Comparison of ENCODE assay signal across 8 cellular contexts in genomic region chr13:46184277-46184699, GRCh38. TPM values are rescaled to one million over a fixed set of nuclear protein-coding genes. Genes with fewer than 3 reads are reported as not detected.
DNase-seq lines count a peak whose midpoint lies in the region; ATAC-seq, FAIRE-seq and TF ChIP-seq lines count a peak whose summit lies in the region.

No MANE protein-coding gene starts in this region.

- DNase-seq in SKM-1 (lab: John Stamatoyannopoulos, UW; ENCODE audit: unreplicated experiment) = peak; percentile 37
- DNase-seq in activated naive CD4-positive, alpha-beta T cell treated with anti-CD3 and anti-CD28 coated beads for 36 hours = peak; percentile 88
- DNase-seq in keratinocyte (ENCODE audit: low read depth, low spot score) = no peak
- DNase-seq in stimulated activated CD8-positive, alpha-beta memory T cell treated with anti-CD3 and anti-CD28 coated beads, Interleukin-4, amount 100 ng/mL, for 24 hours (ENCODE audit: low read depth) = peak; percentile 63
- no peak for DNase-seq in SHP77 treated with DMSO at 0.1 percent for 48 hours (lab: John Stamatoyannopoulos, UW)

- no peak overlapping the region for H2AFZ ChIP-seq in keratinocyte (ENCODE audit: control insufficient read depth, low read length)

- ATAC-seq in GM19324 (IDR thresholded peaks at IDR 0.05; ENCODE audit: low FRiP score, unreplicated experiment) = peak; percentile 48
- peak; percentile 47 for ATAC-seq in HG03342 (IDR thresholded peaks at IDR 0.05; ENCODE audit: unreplicated experiment)

- peak; percentile 19 to 56 (median 49) for TF ChIP-seq CTCF in keratinocyte (optimal IDR thresholded peaks at IDR 0.05 in 1 of 3, IDR thresholded peaks at IDR 0.05 in 1 of 3, conservative IDR thresholded peaks at IDR 0.05 in 1 of 3; ENCODE audit: extremely low read depth in 1 of 3, insufficient read depth in 2 of 3, low read length in 3 of 3)

- H3K9ac ChIP-seq in BLaER1 (no peak overlapping the region), keratinocyte (ENCODE audit: control insufficient read depth, extremely low read depth, insufficient read depth, low read length) (no peak overlapping the region)

- peak overlapping the region; percentile 72 for H3K4me3 Mint-ChIP-seq in activated naive CD4-positive, alpha-beta T cell treated with anti-CD3 and anti-CD28 coated beads for 36 hours

- no peaks in the 10 kb centered on the region for H3K9me3 Mint-ChIP-seq in activated naive CD4-positive, alpha-beta T cell treated with anti-CD3 and anti-CD28 coated beads for 36 hours

- no peaks in the 10 kb centered on the region for H3K9me1 ChIP-seq in keratinocyte (ENCODE audit: control insufficient read depth, extremely low read depth, insufficient read depth, low read length)

- FAIRE-seq in keratinocyte (lab: Jason Lieb, UNC) = no peak

- H3K4me3 ChIP-seq in BLaER1 (no peak overlapping the region; the same call in 1 of the 2 replicates), keratinocyte (ENCODE audit: control insufficient read depth in 2 of 3, extremely low read depth in 1 of 3, insufficient read depth in 2 of 3, low read depth in 1 of 3, low read length in 3 of 3) (no peak overlapping the region)

- peaks cover 17% of the 10 kb centered on the region for H3K36me3 Mint-ChIP-seq in activated naive CD4-positive, alpha-beta T cell treated with anti-CD3 and anti-CD28 coated beads for 36 hours (ENCODE audit: low read depth)

- H3K27ac ChIP-seq in BLaER1 (no peak overlapping the region), keratinocyte (ENCODE audit: control insufficient read depth, insufficient read depth, low read length) (no peak overlapping the region)

- peak overlapping the region; percentile 98 for H3K27ac Mint-ChIP-seq in activated naive CD4-positive, alpha-beta T cell treated with anti-CD3 and anti-CD28 coated beads for 36 hours

- H3K36me3 ChIP-seq in BLaER1 = no peaks in the 10 kb centered on the region
- H3K36me3 ChIP-seq in keratinocyte (ENCODE audit: control insufficient read depth in 2 of 2, extremely low read depth in 1 of 2, insufficient read depth in 2 of 2, low read length in 2 of 2) = no peaks in the 10 kb centered on the region

- H3K9me3 ChIP-seq in BLaER1 (no peaks in the 10 kb centered on the region), keratinocyte (ENCODE audit: control insufficient read depth, low read depth, low read length) (no peaks in the 10 kb centered on the region)

- dilution Hi-C loops in keratinocyte (cut with MboI; ENCODE audit: extremely low pct_ligation_motif_present, low sequenced_read_pairs) = no loop called here

- peaks cover 33% of the 10 kb centered on the region for H3K4me1 ChIP-seq in BLaER1
- H3K4me1 ChIP-seq in keratinocyte (ENCODE audit: control insufficient read depth, extremely low read depth, insufficient read depth, low read length) = peaks cover 3% of the 10 kb centered on the region

- H3K27me3 ChIP-seq in BLaER1 (no peaks in the 10 kb centered on the region), keratinocyte (ENCODE audit: control insufficient read depth, extremely low read depth, insufficient read depth, low read length) (peaks cover 8% of the 10 kb centered on the region)

- H3K4me2 ChIP-seq in BLaER1 (peak overlapping the region; percentile 98), keratinocyte (ENCODE audit: control insufficient read depth, extremely low read depth, insufficient read depth, low read depth, low read length) (no peak overlapping the region)

- intact Hi-C loops in activated naive CD4-positive, alpha-beta T cell treated with anti-CD3 and anti-CD28 coated beads for 36 hours (cut with micrococcal nuclease) = loop anchor here (1.0 to 5.0 kb wide), 9 partner anchors 58 to 722 kb away; partner anchors contain the start of genes COG3, LRCH1 and ZC3H13

- CTCF ChIA-PET in activated naive CD4-positive, alpha-beta T cell treated with anti-CD3 and anti-CD28 coated beads for 36 hours (lab: Charles Lee) = interaction anchor here (1.2 to 2.0 kb wide), 3 partner anchors 10 to 137 kb away, joined by 4 to 6 read pairs (median 6); no protein-coding TSS in a partner anchor

- H3K27me3 Mint-ChIP-seq in activated naive CD4-positive, alpha-beta T cell treated with anti-CD3 and anti-CD28 coated beads for 36 hours (ENCODE audit: low read depth) = no peaks in the 10 kb centered on the region

- peaks cover 25% of the 10 kb centered on the region for H3K4me1 Mint-ChIP-seq in activated naive CD4-positive, alpha-beta T cell treated with anti-CD3 and anti-CD28 coated beads for 36 hours (ENCODE audit: low read depth)

- H3K79me2 ChIP-seq in keratinocyte (ENCODE audit: control insufficient read depth, insufficient read depth, low read length) = no peaks in the 10 kb centered on the region

- H4K20me1 ChIP-seq in BLaER1 = no peaks in the 10 kb centered on the region
- H4K20me1 ChIP-seq in keratinocyte (ENCODE audit: control insufficient read depth, extremely low read depth, insufficient read depth, low read length) = no peaks in the 10 kb centered on the region

RNA-seq across cellular contexts. Expression of gene LCP1, which starts 2.3 kb away (rescaled TPM):
- total RNA-seq in activated naive CD4-positive, alpha-beta T cell treated with anti-CD3 and anti-CD28 coated beads for 36 hours = 1,000 to 10,000 TPM; 1,008 to 1,043 TPM
- polyA plus RNA-seq in keratinocyte = 1.8 to 2.5 TPM (median 2.2 TPM) in 3 replicates
- not detected for polyA plus RNA-seq in keratinocyte (2011; ENCODE audit: low read depth)
- 1.3 and 1.5 TPM in 2 replicates for polyA plus RNA-seq in keratinocyte (2011; cell fraction: cytosol; rRNA removed)
- 1.3 and 2.2 TPM in 2 replicates for polyA plus RNA-seq in keratinocyte (2011; cell fraction: nucleus; rRNA removed)
- 0.06 and 1.5 TPM in 2 replicates for polyA plus RNA-seq in keratinocyte (2012; ENCODE audit: low replicate concordance)
- 0.66 to 5.0 TPM (median 1.8 TPM) in 3 replicates for polyA minus RNA-seq in keratinocyte
- polyA minus RNA-seq in keratinocyte (2011; cell fraction: cytosol; rRNA and poly(A)+ RNA removed) = not detected
- polyA minus RNA-seq in keratinocyte (2011; cell fraction: nucleus; rRNA and poly(A)+ RNA removed) = 0.53 and 0.93 TPM in 2 replicates

RNA-seq across cellular contexts. Expression of gene LRRC63, which starts 27.4 kb away (rescaled TPM):
- under 1 TPM; 0.24 to 0.32 TPM for total RNA-seq in activated naive CD4-positive, alpha-beta T cell treated with anti-CD3 and anti-CD28 coated beads for 36 hours
- polyA plus RNA-seq in keratinocyte = 0.02 to 0.05 TPM in 2 of 3 replicates, not detected in the other
- not detected for polyA plus RNA-seq in keratinocyte (2011; ENCODE audit: low read depth)
- not detected in 2 replicates for polyA plus RNA-seq in keratinocyte (2011; cell fraction: cytosol; rRNA removed)
- polyA plus RNA-seq in keratinocyte (2011; cell fraction: nucleus; rRNA removed) = 0.05 TPM in 1 of 2 replicates, not detected in the other
- polyA plus RNA-seq in keratinocyte (2012; ENCODE audit: low replicate concordance) = not detected in 2 replicates
- not detected in 3 replicates for polyA minus RNA-seq in keratinocyte
- not detected for polyA minus RNA-seq in keratinocyte (2011; cell fraction: cytosol; rRNA and poly(A)+ RNA removed)
- not detected in 2 replicates for polyA minus RNA-seq in keratinocyte (2011; cell fraction: nucleus; rRNA and poly(A)+ RNA removed)

Comparison
In these comparisons a context has a peak if more than half of its experiments do, and no peak if none do; other contexts are left out.
1. DNase-seq: peak in SKM-1 (single experiment), activated naive CD4-positive, alpha-beta T cell treated with anti-CD3 and anti-CD28 coated beads for 36 hours (single experiment) and stimulated activated CD8-positive, alpha-beta memory T cell treated with anti-CD3 and anti-CD28 coated beads, Interleukin-4, amount 100 ng/mL, for 24 hours (single experiment); none in keratinocyte (single experiment) and SHP77 treated with DMSO at 0.1 percent for 48 hours (single experiment).